In the genomic region with DNA sequence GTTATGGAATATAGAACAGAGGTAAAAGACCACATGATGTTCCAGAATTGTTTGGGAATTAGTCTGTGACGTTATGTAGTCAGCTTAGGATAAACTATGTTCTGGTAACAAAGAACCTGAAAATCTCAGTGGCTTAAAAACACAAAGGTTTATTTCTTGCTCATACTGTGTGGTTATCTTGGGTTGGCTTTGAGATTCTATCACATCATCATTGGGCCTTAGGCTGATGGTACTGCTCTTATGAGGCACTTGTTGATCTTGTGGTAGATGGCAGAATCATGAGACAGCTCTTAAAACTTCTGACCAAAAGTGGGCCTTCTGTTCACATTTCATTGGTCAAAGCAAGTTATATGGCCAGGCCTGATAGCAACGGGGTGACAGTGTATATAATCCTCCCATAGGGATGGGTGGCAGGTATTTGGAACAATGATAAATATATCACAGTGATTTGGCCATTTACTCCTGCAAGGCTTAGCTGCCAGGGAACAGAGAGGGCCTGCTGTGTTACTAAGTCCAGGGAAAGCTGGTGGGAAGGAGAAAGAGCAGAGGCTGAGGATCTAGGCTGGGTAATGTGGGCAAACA, we compare ENCODE assay signal across 29 cellular contexts. TPM values are rescaled to one million over a fixed set of nuclear protein-coding genes. Genes with fewer than 3 reads are reported as not detected.
DNase-seq lines count a peak whose midpoint lies in the region; ATAC-seq and TF ChIP-seq lines count a peak whose summit lies in the region.
"Had no signal": no experiment of that assay in that cellular context is flagged by ENCODE, and none has a peak within 500 bp of the region (broad histone marks: within the 10 kb centered on the region; RNA-seq: fewer than 3 reads in every experiment).

No MANE protein-coding gene starts in this region.

- H3K4me1 ChIP-seq in right cardiac atrium (ENCODE audit: control insufficient read depth, insufficient read depth, low read length) = no peaks in the 10 kb centered on the region
- peaks cover 29% of the 10 kb centered on the region for H3K4me1 ChIP-seq in SJSA1 (replicated peaks)
- H3K4me1 ChIP-seq in esophagus squamous epithelium = peaks cover 0 to 27% (median 0%) of the 10 kb centered on the region in 3 donors
- H3K4me1 ChIP-seq: BE2C, neural progenitor cell, thyroid gland had no signal

- H3K4me3 ChIP-seq in right cardiac atrium (ENCODE audit: low read length) (no peak overlapping the region), SJSA1 (no peak overlapping the region), esophagus squamous epithelium (no peak overlapping the region)
- H3K4me3 ChIP-seq: neural progenitor cell, thyroid gland had no signal

- intact Hi-C loops in right cardiac atrium (cut with DNase I) = no loop called here
- intact Hi-C loops in Right ventricle myocardium superior (cut with DNase I) = no loop called here
- intact Hi-C loops in esophagus squamous epithelium (cut with DNase I) = no loop called here

- no peak for TF ChIP-seq POLR2A in esophagus squamous epithelium (IDR thresholded peaks at IDR 0.05)

- TF ChIP-seq CTCF in esophagus squamous epithelium (IDR thresholded peaks at IDR 0.05) = no peak

- ATAC-seq in right cardiac atrium = no peak
- no peak for ATAC-seq in Right ventricle myocardium superior (ENCODE audit: poor library complexity)
- ATAC-seq: effector memory CD8-positive, alpha-beta T cell; foreskin keratinocyte; HCT116 had no signal

- H3K36me3 ChIP-seq in SJSA1 = peaks cover 34% of the 10 kb centered on the region
- H3K36me3 ChIP-seq in esophagus squamous epithelium = peaks cover 0 to 44% (median 0%) of the 10 kb centered on the region in 3 donors
- H3K36me3 ChIP-seq: thyroid gland had no signal

- DNase-seq in right cardiac atrium (no peak), Right ventricle myocardium superior (no peak), SJSA1 (ENCODE audit: low read depth in 1 of 2, low spot score in 2 of 2) (no peak), esophagus squamous epithelium (lab: John Stamatoyannopoulos, UW) (no peak), NCI-H1417 (lab: John Stamatoyannopoulos, UW) (no peak), DMS 273 treated with DMSO at 0.1 percent for 48 hours (lab: John Stamatoyannopoulos, UW) (no peak)
- DNase-seq in central memory CD4-positive, alpha-beta T cell = no peak
- DNase-seq: activated CD4-positive, alpha-beta T cell treated with anti-CD3 and anti-CD28 coated beads for 4 hours; activated CD8-positive, alpha-beta memory T cell treated with anti-CD3 and anti-CD28 coated beads for 24 hours; activated naive CD4-positive, alpha-beta T cell treated with anti-CD3 and anti-CD28 coated beads for 36 hours; activated T-cell treated with anti-CD3 and anti-CD28 coated beads, Interleukin-2, amount 50 U/mL, for 24 hours; amygdala; BE2C; cortex of kidney; DMS53; effector memory CD8-positive, alpha-beta T cell; foreskin keratinocyte; GF-D8; NCI-H146; NCI-H2107; NCI-H446; NCI-H82; posterior cingulate gyrus; SK-N-SH; stimulated activated naive CD4-positive, alpha-beta T cell treated with Interleukin-2 at 50 U/mL for 16 hours; thyroid gland had no signal

- H3K27me3 ChIP-seq in right cardiac atrium (ENCODE audit: control insufficient read depth, insufficient read depth) (no peaks in the 10 kb centered on the region), SJSA1 (replicated peaks) (no peaks in the 10 kb centered on the region), esophagus squamous epithelium (no peaks in the 10 kb centered on the region)
- H3K27me3 ChIP-seq: BE2C, foreskin keratinocyte, neural progenitor cell, thyroid gland had no signal

- H3K27ac ChIP-seq in right cardiac atrium (ENCODE audit: low read length) (peak overlapping the region; percentile 32), SJSA1 (0 out of 2 replicates have a peak overlapping the region, but pooled peaks have one; percentile 4), esophagus squamous epithelium (peak overlapping the region in 3 of 4 donors; percentile 45 to 60 (median 59))
- H3K27ac ChIP-seq: foreskin keratinocyte, neural progenitor cell, RWPE1, thyroid gland had no signal

- 84% methylated on average over 2 of the region's 2 CpGs for WGBS in right cardiac atrium
- 46 to 64% methylated on average over 2 of the region's 2 CpGs for WGBS in esophagus squamous epithelium, 2 donors

- H3K9me3 ChIP-seq in right cardiac atrium (ENCODE audit: control insufficient read depth, low read length) = no peaks in the 10 kb centered on the region
- no peaks in the 10 kb centered on the region for H3K9me3 ChIP-seq in SJSA1 (replicated peaks)
- no peaks in the 10 kb centered on the region for H3K9me3 ChIP-seq in esophagus squamous epithelium
- H3K9me3 ChIP-seq: BE2C, SK-N-SH, thyroid gland had no signal

RNA-seq across cellular contexts. Expression of a gene that starts 13.5 kb away (rescaled TPM):
- total RNA-seq in right cardiac atrium = 10 to 100 TPM; 19.9 to 27.5 (median 21.3) TPM
- 11.6 TPM for polyA plus RNA-seq in right cardiac atrium
- 14.4 TPM for total RNA-seq in Right ventricle myocardium superior
- 14.8 and 18.7 TPM in 2 replicates for total RNA-seq in SJSA1 (2014; rRNA removed; shearing (Covaris generic))
- total RNA-seq in esophagus squamous epithelium = 10 to 100 TPM in 2 of 4 donors, 1 to 10 TPM in 2; 4.4 to 14.7 (median 10.8) TPM

RNA-seq across cellular contexts. Expression of a gene that starts 49.4 kb away (rescaled TPM):
- under 1 TPM; 0.62 to 0.95 (median 0.78) TPM for total RNA-seq in right cardiac atrium
- 0.63 TPM for polyA plus RNA-seq in right cardiac atrium
- 0.35 TPM for total RNA-seq in Right ventricle myocardium superior
- 71.4 and 85.6 TPM in 2 replicates for total RNA-seq in SJSA1 (2014; rRNA removed; shearing (Covaris generic))
- total RNA-seq in esophagus squamous epithelium = 100 to 1,000 TPM in 1 of 4 donors, 10 to 100 TPM in 3; 53.8 to 105 (median 81.9) TPM

Comparison
In these comparisons a context has a peak if more than half of its experiments do, and no peak if none do; other contexts are left out.
1. H3K27ac ChIP-seq: peak in every context shown above with its lines; median percentile 59 in esophagus squamous epithelium; 32 in right cardiac atrium; 4 in SJSA1.
2. RNA of a gene that starts 49.4 kb away (total RNA-seq): 53.8 to 105 TPM in esophagus squamous epithelium and 71.4 to 85.6 TPM in SJSA1; 0.62 to 0.95 TPM in right cardiac atrium and 0.35 TPM in Right ventricle myocardium superior (single experiment); every median in the first group is over 10 times any median in the second.